Comparison of ENCODE assay signal across 9 cellular contexts in genomic region chr7:100431286-100431735, GRCh38. TPM values are rescaled to one million over a fixed set of nuclear protein-coding genes. Genes with fewer than 3 reads are reported as not detected.
A peak's percentile ranks its signal among the peaks of the same experiment; 100 is the strongest.
DNase-seq lines count a peak whose midpoint lies in the region; ATAC-seq, FAIRE-seq and TF ChIP-seq lines count a peak whose summit lies in the region.
"Had no signal": no experiment of that assay in that cellular context is flagged by ENCODE, and none has a peak within 500 bp of the region (broad histone marks: within the 10 kb centered on the region; RNA-seq: fewer than 3 reads in every experiment).

No MANE protein-coding gene starts in this region.

- H3K36me3 ChIP-seq in GM12878 (ENCODE audit: control insufficient read depth in 2 of 2, insufficient read depth in 2 of 2, low read length in 1 of 2) (peaks cover 5 to 16% of the 10 kb centered on the region in 2 experiments; a peak in 3 of 4 replicates), mucosa of stomach (ENCODE audit: control insufficient read depth, insufficient read depth, low read length) (peaks cover 6% of the 10 kb centered on the region)

- 98% methylated on average over 23 of the region's 23 CpGs for WGBS in GM12878 (ENCODE audit: insufficient coverage, insufficient replicate concordance, low lambda C conversion rate, missing lambda C conversion rate)

- TF ChIP-seq RAD21 in GM12878 (IDR thresholded peaks at IDR 0.05; ENCODE audit: insufficient read depth, low read depth, low read length), result no peak

- H3K27ac Mint-ChIP-seq in stimulated activated naive CD8-positive, alpha-beta T cell treated with anti-CD3 and anti-CD28 coated beads, Interleukin-15, Interleukin-2, amounts not matched to agents 100 ng/mL and 50 ng/mL, for 24 hours, result peak overlapping the region; percentile 81

- no peak for TF ChIP-seq POLR2A in GM12878 (IDR thresholded peaks at IDR 0.05; ENCODE audit: low read depth, low read length)

- H2AFZ ChIP-seq in GM12878 (ENCODE audit: control insufficient read depth, low read depth, low read length), result no peak overlapping the region

- in situ Hi-C loops in GM12878 (cut with MboI), result no loop called here

- DNase-seq in stimulated activated naive CD8-positive, alpha-beta T cell treated with anti-CD3 and anti-CD28 coated beads, Interleukin-15, Interleukin-2, amounts not matched to agents 100 U/mL and 50 U/mL, for 24 hours, result no peak
- DNase-seq in GM12878 (ENCODE audit: low read depth, low spot score), result no peak
- DNase-seq in anterior cingulate cortex (lab: John Stamatoyannopoulos, UW), result no peak
- no peak for DNase-seq in COLO829 (ENCODE audit: low spot score)
- DNase-seq in NCI-H82 (lab: John Stamatoyannopoulos, UW), result no peak
- DNase-seq: activated CD8-positive, alpha-beta memory T cell treated with anti-CD3 and anti-CD28 coated beads, Interleukin-2, amount 50 U/mL, for 48 hours had no signal

- H3K4me1 ChIP-seq in GM12878 (ENCODE audit: control insufficient read depth, insufficient read depth, low read length) (peaks cover 30% of the 10 kb centered on the region), mucosa of stomach (ENCODE audit: control insufficient read depth, insufficient read depth, low read length) (peaks cover 34% of the 10 kb centered on the region)

- H3K27me3 ChIP-seq in GM12878 (replicated peaks in 1 of 2; ENCODE audit: control insufficient read depth in 2 of 2, insufficient read depth in 2 of 2, low read length in 1 of 2) (no peaks in the 10 kb centered on the region), mucosa of stomach (ENCODE audit: control insufficient read depth, insufficient read depth, low read length) (no peaks in the 10 kb centered on the region)

- intact Hi-C loops in GM12878 (cut with micrococcal nuclease; ENCODE audit: unreplicated experiment), result no loop called here

- peaks cover 50% of the 10 kb centered on the region for H3K36me3 Mint-ChIP-seq in stimulated activated naive CD8-positive, alpha-beta T cell treated with anti-CD3 and anti-CD28 coated beads, Interleukin-15, Interleukin-2, amounts not matched to agents 100 ng/mL and 50 ng/mL, for 24 hours (ENCODE audit: low read depth)

- ATAC-seq in stimulated activated naive CD8-positive, alpha-beta T cell treated with anti-CD3 and anti-CD28 coated beads, Interleukin-15, Interleukin-2, amounts not matched to agents 100 U/mL and 50 U/mL, for 24 hours, result no peak
- ATAC-seq in GM12878 (no peak), GM18520 (IDR thresholded peaks at IDR 0.05; ENCODE audit: unreplicated experiment) (no peak)

- RAD21 ChIA-PET in GM12878 (lab: Charles Lee; ENCODE audit: unreplicated experiment), result no interaction called here

- TF ChIP-seq CTCF in GM12878 (IDR thresholded peaks at IDR 0.05 in 2 of 3, conservative IDR thresholded peaks at IDR 0.05 in 1 of 3; ENCODE audit: control insufficient read depth in 2 of 3, extremely low read depth in 1 of 3, insufficient read depth in 1 of 3, low read depth in 3 of 3, low read length in 3 of 3), result no peak

- H3K4me2 ChIP-seq in GM12878 (ENCODE audit: control insufficient read depth, insufficient read depth), result peak overlapping the region; percentile 97

- H3K4me3 Mint-ChIP-seq in stimulated activated naive CD8-positive, alpha-beta T cell treated with anti-CD3 and anti-CD28 coated beads, Interleukin-15, Interleukin-2, amounts not matched to agents 100 ng/mL and 50 ng/mL, for 24 hours, result peak overlapping the region; percentile 89

- no peaks in the 10 kb centered on the region for H3K9me3 Mint-ChIP-seq in stimulated activated naive CD8-positive, alpha-beta T cell treated with anti-CD3 and anti-CD28 coated beads, Interleukin-15, Interleukin-2, amounts not matched to agents 100 ng/mL and 50 ng/mL, for 24 hours

- no peak for TF ChIP-seq EP300 in GM12878 (IDR thresholded peaks at IDR 0.05; ENCODE audit: borderline replicate concordance in 1 of 2, control insufficient read depth in 1 of 2, low read depth in 2 of 2, low read length in 2 of 2)

- H3K79me2 ChIP-seq in GM12878 (ENCODE audit: control insufficient read depth, insufficient read depth, low read length), result peaks cover 55% of the 10 kb centered on the region

- H3K9me3 ChIP-seq in GM12878 (replicated peaks; ENCODE audit: control insufficient read depth, insufficient read depth, low read length) (no peaks in the 10 kb centered on the region), mucosa of stomach (ENCODE audit: control insufficient read depth, low read length) (no peaks in the 10 kb centered on the region)

- no peak for FAIRE-seq in GM12878 (lab: Jason Lieb, UNC)

- BruUV-seq in GM12878 (replicated peaks; lab: Mats Ljungman, UMichigan), result no TSS peak

- H3K27me3 Mint-ChIP-seq in stimulated activated naive CD8-positive, alpha-beta T cell treated with anti-CD3 and anti-CD28 coated beads, Interleukin-15, Interleukin-2, amounts not matched to agents 100 ng/mL and 50 ng/mL, for 24 hours, result peaks cover 4% of the 10 kb centered on the region

- H3K4me1 Mint-ChIP-seq in stimulated activated naive CD8-positive, alpha-beta T cell treated with anti-CD3 and anti-CD28 coated beads, Interleukin-15, Interleukin-2, amounts not matched to agents 100 ng/mL and 50 ng/mL, for 24 hours (ENCODE audit: low read depth), result peaks cover 66% of the 10 kb centered on the region

- SMC1A ChIA-PET in GM12878 (lab: Charles Lee; ENCODE audit: uncharacterized antibody, unreplicated experiment), result interaction anchor here (1.0 kb wide), 1 partner anchor 13 kb away, joined by 3 read pairs; no protein-coding TSS in a partner anchor

- H4K20me1 ChIP-seq in GM12878 (ENCODE audit: control insufficient read depth, insufficient read depth), result no peaks in the 10 kb centered on the region

- POLR2A ChIA-PET in GM12878 (lab: Charles Lee), result no interaction called here

- H3K4me3 ChIP-seq in GM12878, result peak overlapping the region; percentile 74; the same call in 1 of the 2 replicates
- no peak overlapping the region for H3K4me3 ChIP-seq in mucosa of stomach (ENCODE audit: low read length)

- CTCF ChIA-PET in GM12878 (lab: Yijun Ruan, JAX), result interaction anchor here (1.0 kb wide), 1 partner anchor 24 kb away, joined by 3 read pairs; no protein-coding TSS in a partner anchor

- peak overlapping the region; percentile 99; the same call in 1 of the 2 replicates for H3K27ac ChIP-seq in GM12878 (ENCODE audit: control insufficient read depth, insufficient read depth)

- H3K9ac ChIP-seq in GM12878 (ENCODE audit: control insufficient read depth, insufficient read depth, low read length), result peak overlapping the region; percentile 98
- peak overlapping the region; percentile 92 for H3K9ac ChIP-seq in mucosa of stomach (ENCODE audit: low read length)

RNA-seq across cellular contexts. Expression of gene MEPCE, which starts 1.7 kb away (rescaled TPM):
- 21.3 and 27.2 TPM in 2 replicates for total RNA-seq in GM12878 (2013; cell fraction: nucleolus; rRNA removed)
- total RNA-seq in GM12878 (2014; rRNA removed) (33.8 and 39.6 TPM in 2 replicates), GM12878 (2014; rRNA removed; fragmentation: Illumina TruSeq; extraction: Trizol) (22.8 and 26.0 TPM in 2 replicates), GM12878 (2021) (46.0 and 48.0 TPM in 2 replicates)
- 17.6 TPM for polyA plus RNA-seq in GM12878 (2011; ENCODE audit: low read depth)
- polyA plus RNA-seq in GM12878 (2011; rRNA removed) (9.1 and 16.2 TPM in 2 replicates), GM12878 (2014; fragmentation: Illumina TruSeq; extraction: Trizol) (15.1 and 35.8 TPM in 2 replicates), GM12878 (2014; fragmentation: Nextera tagmentation; extraction: Ambion mirVana) (10 to 100 TPM in 1 of 2 experiments, 1 to 10 TPM in 1; 8.2 to 12.6 TPM), GM12878 (2014; rRNA removed) (32.3 and 42.0 TPM in 2 replicates), GM12878 (2016; fragmentation: Nextera tagmentation; extraction: Ambion mirVana) (10 to 100 TPM; 14.9 to 18.1 TPM)
- polyA plus RNA-seq in GM12878 (2011; cell fraction: cytosol; rRNA removed), result 17.2 and 23.4 TPM in 2 replicates
- polyA plus RNA-seq in GM12878 (2011; cell fraction: nucleus; rRNA removed), result 33.6 and 46.8 TPM in 2 replicates
- polyA plus RNA-seq in GM12878 (2012), result 31.5 and 32.5 TPM in 2 replicates
- 23.3 and 38.0 TPM in 2 replicates for polyA minus RNA-seq in GM12878 (2011; rRNA and poly(A)+ RNA removed)
- polyA minus RNA-seq in GM12878 (2011; cell fraction: cytosol; rRNA and poly(A)+ RNA removed), result 12.3 and 15.0 TPM in 2 replicates
- 23.2 and 40.4 TPM in 2 replicates for polyA minus RNA-seq in GM12878 (2011; cell fraction: nucleus; rRNA and poly(A)+ RNA removed)

RNA-seq across cellular contexts. Expression of gene ZCWPW1, which starts 2.8 kb away (rescaled TPM):
- total RNA-seq in GM12878 (2013; cell fraction: nucleolus; rRNA removed), result 6.6 and 6.8 TPM in 2 replicates
- 2.5 and 3.8 TPM in 2 replicates for total RNA-seq in GM12878 (2014; rRNA removed)
- 3.8 and 4.4 TPM in 2 replicates for total RNA-seq in GM12878 (2014; rRNA removed; fragmentation: Illumina TruSeq; extraction: Trizol)
- total RNA-seq in GM12878 (2021), result 3.3 and 3.7 TPM in 2 replicates
- polyA plus RNA-seq in GM12878 (2011; ENCODE audit: low read depth), result 4.2 TPM
- polyA plus RNA-seq in GM12878 (2011; rRNA removed), result 2.9 and 4.6 TPM in 2 replicates
- polyA plus RNA-seq in GM12878 (2011; cell fraction: cytosol; rRNA removed), result 2.3 and 3.0 TPM in 2 replicates
- polyA plus RNA-seq in GM12878 (2011; cell fraction: nucleus; rRNA removed), result 6.2 and 7.2 TPM in 2 replicates
- polyA plus RNA-seq in GM12878 (2012), result 3.7 and 4.0 TPM in 2 replicates
- polyA plus RNA-seq in GM12878 (2014; fragmentation: Illumina TruSeq; extraction: Trizol), result 3.9 and 4.3 TPM in 2 replicates
- 1 to 10 TPM; 1.3 to 2.3 TPM for polyA plus RNA-seq in GM12878 (2014; fragmentation: Nextera tagmentation; extraction: Ambion mirVana)
- polyA plus RNA-seq in GM12878 (2014; rRNA removed), result 4.4 and 5.1 TPM in 2 replicates
- 1 to 10 TPM; 3.5 to 3.9 TPM for polyA plus RNA-seq in GM12878 (2016; fragmentation: Nextera tagmentation; extraction: Ambion mirVana)
- polyA minus RNA-seq in GM12878 (2011; rRNA and poly(A)+ RNA removed), result 1.5 and 2.0 TPM in 2 replicates
- polyA minus RNA-seq in GM12878 (2011; cell fraction: cytosol; rRNA and poly(A)+ RNA removed), result 1.3 and 2.1 TPM in 2 replicates
- polyA minus RNA-seq in GM12878 (2011; cell fraction: nucleus; rRNA and poly(A)+ RNA removed), result 1.8 and 1.9 TPM in 2 replicates

RNA-seq across cellular contexts. Expression of gene PPP1R35, which starts 5.0 kb away (rescaled TPM):
- 12.0 and 12.4 TPM in 2 replicates for total RNA-seq in GM12878 (2013; cell fraction: nucleolus; rRNA removed)
- total RNA-seq in GM12878 (2014; rRNA removed), result 51.3 and 55.5 TPM in 2 replicates
- total RNA-seq in GM12878 (2014; rRNA removed; fragmentation: Illumina TruSeq; extraction: Trizol), result 14.1 and 19.6 TPM in 2 replicates
- total RNA-seq in GM12878 (2021), result 58.1 and 61.0 TPM in 2 replicates
- 6.0 TPM for polyA plus RNA-seq in GM12878 (2011; ENCODE audit: low read depth)
- polyA plus RNA-seq in GM12878 (2011; rRNA removed), result 7.9 and 15.2 TPM in 2 replicates
- polyA plus RNA-seq in GM12878 (2011; cell fraction: cytosol; rRNA removed), result 19.4 and 34.8 TPM in 2 replicates
- polyA plus RNA-seq in GM12878 (2011; cell fraction: nucleus; rRNA removed), result 54.8 and 58.1 TPM in 2 replicates
- 31.2 and 32.0 TPM in 2 replicates for polyA plus RNA-seq in GM12878 (2012)
- 0.52 and 5.2 TPM in 2 replicates for polyA plus RNA-seq in GM12878 (2014; fragmentation: Illumina TruSeq; extraction: Trizol)
- 1 to 10 TPM; 1.8 to 9.9 TPM for polyA plus RNA-seq in GM12878 (2014; fragmentation: Nextera tagmentation; extraction: Ambion mirVana)
- 62.5 and 70.4 TPM in 2 replicates for polyA plus RNA-seq in GM12878 (2014; rRNA removed)
- polyA plus RNA-seq in GM12878 (2016; fragmentation: Nextera tagmentation; extraction: Ambion mirVana), result 10 to 100 TPM in 1 of 2 experiments, 1 to 10 TPM in 1; 4.0 to 56.3 TPM
- 2.0 and 4.9 TPM in 2 replicates for polyA minus RNA-seq in GM12878 (2011; rRNA and poly(A)+ RNA removed)
- 6.9 and 9.5 TPM in 2 replicates for polyA minus RNA-seq in GM12878 (2011; cell fraction: cytosol; rRNA and poly(A)+ RNA removed)
- polyA minus RNA-seq in GM12878 (2011; cell fraction: nucleus; rRNA and poly(A)+ RNA removed), result 5.9 and 9.7 TPM in 2 replicates

RNA-seq across cellular contexts. Expression of gene SPACDR, which starts 32.7 kb away (rescaled TPM):
- 4.9 and 5.0 TPM in 2 replicates for total RNA-seq in GM12878 (2013; cell fraction: nucleolus; rRNA removed)
- total RNA-seq in GM12878 (2014; rRNA removed) (0.49 and 1.2 TPM in 2 replicates), GM12878 (2014; rRNA removed; fragmentation: Illumina TruSeq; extraction: Trizol) (0.18 and 0.28 TPM in 2 replicates), GM12878 (2021) (1.1 and 1.5 TPM in 2 replicates)
- polyA plus RNA-seq in GM12878 (2011; ENCODE audit: low read depth), result 0.43 TPM
- polyA plus RNA-seq in GM12878 (2011; rRNA removed) (0.65 and 0.81 TPM in 2 replicates), GM12878 (2014; fragmentation: Illumina TruSeq; extraction: Trizol) (0.56 TPM in 1 of 2 replicates, not detected in the other), GM12878 (2014; fragmentation: Nextera tagmentation; extraction: Ambion mirVana) (under 1 TPM; 0.29 TPM), GM12878 (2014; rRNA removed) (0.78 and 1.2 TPM in 2 replicates), GM12878 (2016; fragmentation: Nextera tagmentation; extraction: Ambion mirVana) (under 1 TPM; 0.60 to 0.71 TPM)
- 0.80 and 1.1 TPM in 2 replicates for polyA plus RNA-seq in GM12878 (2011; cell fraction: cytosol; rRNA removed)
- 4.4 and 5.2 TPM in 2 replicates for polyA plus RNA-seq in GM12878 (2011; cell fraction: nucleus; rRNA removed)
- polyA plus RNA-seq in GM12878 (2012), result 1.3 and 1.6 TPM in 2 replicates
- polyA minus RNA-seq in GM12878 (2011; rRNA and poly(A)+ RNA removed), result 0.51 and 2.3 TPM in 2 replicates
- polyA minus RNA-seq in GM12878 (2011; cell fraction: cytosol; rRNA and poly(A)+ RNA removed), result not detected in 2 replicates
- 0.85 TPM in 1 of 2 replicates, not detected in the other for polyA minus RNA-seq in GM12878 (2011; cell fraction: nucleus; rRNA and poly(A)+ RNA removed)

RNA-seq across cellular contexts. Expression of gene TSC22D4, which starts 47.7 kb away (rescaled TPM):
- total RNA-seq in GM12878 (2013; cell fraction: nucleolus; rRNA removed), result 37.8 and 39.1 TPM in 2 replicates
- total RNA-seq in GM12878 (2014; rRNA removed), result 33.2 and 39.9 TPM in 2 replicates
- total RNA-seq in GM12878 (2014; rRNA removed; fragmentation: Illumina TruSeq; extraction: Trizol), result 11.7 and 16.2 TPM in 2 replicates
- total RNA-seq in GM12878 (2021), result 63.7 and 65.7 TPM in 2 replicates
- polyA plus RNA-seq in GM12878 (2011; ENCODE audit: low read depth), result 18.1 TPM
- 7.3 and 13.8 TPM in 2 replicates for polyA plus RNA-seq in GM12878 (2011; rRNA removed)
- 22.0 and 27.1 TPM in 2 replicates for polyA plus RNA-seq in GM12878 (2011; cell fraction: cytosol; rRNA removed)
- 59.8 and 71.4 TPM in 2 replicates for polyA plus RNA-seq in GM12878 (2011; cell fraction: nucleus; rRNA removed)
- polyA plus RNA-seq in GM12878 (2012), result 51.5 and 56.1 TPM in 2 replicates
- 8.3 and 13.7 TPM in 2 replicates for polyA plus RNA-seq in GM12878 (2014; fragmentation: Illumina TruSeq; extraction: Trizol)
- 1 to 10 TPM in 1 of 2 experiments, under 1 TPM in 1; 0.50 to 1.2 TPM for polyA plus RNA-seq in GM12878 (2014; fragmentation: Nextera tagmentation; extraction: Ambion mirVana)
- polyA plus RNA-seq in GM12878 (2014; rRNA removed), result 47.8 and 55.6 TPM in 2 replicates
- polyA plus RNA-seq in GM12878 (2016; fragmentation: Nextera tagmentation; extraction: Ambion mirVana), result 10 to 100 TPM; 32.6 to 33.3 TPM
- 8.7 and 22.5 TPM in 2 replicates for polyA minus RNA-seq in GM12878 (2011; rRNA and poly(A)+ RNA removed)
- polyA minus RNA-seq in GM12878 (2011; cell fraction: cytosol; rRNA and poly(A)+ RNA removed), result 21.2 TPM in 2 replicates
- 11.8 and 19.4 TPM in 2 replicates for polyA minus RNA-seq in GM12878 (2011; cell fraction: nucleus; rRNA and poly(A)+ RNA removed)
